Comparison of ENCODE assay signal across 9 cellular contexts in the genomic region with DNA sequence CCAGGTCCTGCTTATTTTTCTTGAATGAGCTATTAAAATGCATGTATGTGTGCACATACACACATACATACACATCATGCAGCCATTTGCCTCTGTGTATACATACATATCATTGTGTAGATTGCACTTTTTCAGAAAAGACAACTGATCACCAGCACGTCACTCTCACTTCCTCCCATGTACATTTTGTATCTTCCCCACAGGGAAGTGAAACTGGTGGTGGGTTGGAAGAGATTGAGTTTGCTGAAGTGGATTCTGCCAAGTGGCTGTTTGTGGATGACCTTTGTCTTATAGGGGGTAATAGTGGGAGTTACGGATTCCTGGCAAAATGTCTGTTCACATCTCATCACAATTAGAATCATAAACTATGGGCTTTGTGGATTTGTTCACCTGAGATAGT.
A peak's percentile ranks its signal among the peaks of the same experiment; 100 is the strongest.
DNase-seq lines count a peak whose midpoint lies in the region; ATAC-seq and TF ChIP-seq lines count a peak whose summit lies in the region.
"Had no signal": no experiment of that assay in that cellular context is flagged by ENCODE, and none has a peak within 500 bp of the region (broad histone marks: within the 10 kb centered on the region; RNA-seq: fewer than 3 reads in every experiment).

No MANE protein-coding gene starts in this region.

- H4K20me1 ChIP-seq in mammary epithelial cell (ENCODE audit: insufficient read depth, low read length) = no peaks in the 10 kb centered on the region

- no peak overlapping the region for H2AFZ ChIP-seq in mammary epithelial cell (ENCODE audit: low read depth, low read length)

- dilution Hi-C loops in mammary epithelial cell (cut with HindIII; ENCODE audit: low sequenced_read_pairs) = loop anchor here (25.0 kb wide), 1 partner anchor 544 kb away; no protein-coding TSS in a partner anchor

- no peak overlapping the region for H3K9ac ChIP-seq in mammary epithelial cell (ENCODE audit: insufficient read depth, low read length)

- no peaks in the 10 kb centered on the region for H3K9me3 ChIP-seq in mammary epithelial cell (replicated peaks; ENCODE audit: insufficient read depth, low read length)
- H3K9me3 ChIP-seq in HAP-1 = no peaks in the 10 kb centered on the region
- H3K9me3 ChIP-seq: pancreas had no signal

- H3K27me3 ChIP-seq in mammary epithelial cell (ENCODE audit: insufficient read depth, low read length) = no peaks in the 10 kb centered on the region
- H3K27me3 ChIP-seq in HAP-1 (ENCODE audit: low read depth) = no peaks in the 10 kb centered on the region
- H3K27me3 ChIP-seq: pancreas had no signal

- H3K4me1 ChIP-seq in mammary epithelial cell (ENCODE audit: insufficient read depth, low read length) = no peaks in the 10 kb centered on the region
- H3K4me1 ChIP-seq in HAP-1 = no peaks in the 10 kb centered on the region; the same call in 1 of the 2 replicates

- no TSS peak for BruUV-seq in mammary epithelial cell (replicated peaks; lab: Mats Ljungman, UMichigan)

- no peaks in the 10 kb centered on the region for H3K79me2 ChIP-seq in mammary epithelial cell (ENCODE audit: insufficient read depth, low read length)

- in situ Hi-C loops in mammary epithelial cell (cut with MboI; ENCODE audit: low sequenced_read_pairs in 2 of 2) (no loop called here), HAP-1 (cut with MboI; ENCODE audit: low sequenced_read_pairs) (no loop called here)

- peak; percentile 60 for ATAC-seq in GM18861 (IDR thresholded peaks at IDR 0.05; ENCODE audit: unreplicated experiment)
- peak; percentile 72 for ATAC-seq in HG02852 (IDR thresholded peaks at IDR 0.05; ENCODE audit: unreplicated experiment)

- intact Hi-C loops in mammary epithelial cell (cut with micrococcal nuclease) = no loop called here

- DNase-seq in SIG-M5 (lab: John Stamatoyannopoulos, UW) (peak; percentile 66), pons (ENCODE audit: low spot score) (peak; percentile 89), mammary epithelial cell (no peak), UCSD-AML1 (lab: John Stamatoyannopoulos, UW; ENCODE audit: unreplicated experiment) (no peak), retina (no peak), HAP-1 (ENCODE audit: low spot score in 2 of 2) (no peak)

- H3K27ac ChIP-seq in mammary epithelial cell (ENCODE audit: insufficient read depth, low read depth, low read length) = no peak overlapping the region

- 100% methylated on average over 2 of the region's 2 CpGs for WGBS in mammary epithelial cell (ENCODE audit: low coverage, missing lambda C conversion rate)

- CTCF ChIA-PET in mammary epithelial cell (lab: Charles Lee; ENCODE audit: low non-redundant PET) = no interaction called here

- H3K36me3 ChIP-seq in mammary epithelial cell (ENCODE audit: insufficient read depth, low read length) = no peaks in the 10 kb centered on the region
- no peaks in the 10 kb centered on the region for H3K36me3 ChIP-seq in HAP-1 (replicated peaks)
- H3K36me3 ChIP-seq: pancreas had no signal

- TF ChIP-seq CTCF in mammary epithelial cell (conservative IDR thresholded peaks at IDR 0.05 in 1 of 2, IDR thresholded peaks at IDR 0.05 in 1 of 2; ENCODE audit: extremely low read depth in 1 of 2, insufficient read depth in 1 of 2, low read depth in 1 of 2, low read length in 2 of 2) = no peak

- H3K4me2 ChIP-seq in mammary epithelial cell (ENCODE audit: insufficient read depth, low read depth, low read length) = no peak overlapping the region

- H3K4me3 ChIP-seq in mammary epithelial cell (replicated peaks in 1 of 3; ENCODE audit: insufficient read depth in 1 of 3, low read depth in 2 of 3, low read length in 3 of 3) (no peak overlapping the region), HAP-1 (no peak overlapping the region)
- H3K4me3 ChIP-seq: pancreas had no signal

Comparison
In these comparisons a context has a peak if more than half of its experiments do, and no peak if none do; other contexts are left out.
1. DNase-seq: peak in SIG-M5 (single experiment) and pons (single experiment); none in mammary epithelial cell (single experiment), UCSD-AML1 (single experiment), retina (single experiment) and HAP-1 (0 of 2).